19 cellular contexts compared by ENCODE assay signal in genomic region chr15:25727116-25727515, GRCh38.
DNase-seq lines count a peak whose midpoint lies in the region; ATAC-seq and TF ChIP-seq lines count a peak whose summit lies in the region.
"Had no signal": no experiment of that assay in that cellular context is flagged by ENCODE, and none has a peak within 500 bp of the region (broad histone marks: within the 10 kb centered on the region; RNA-seq: fewer than 3 reads in every experiment).

No MANE protein-coding gene starts in this region.

- DNase-seq in right atrium auricular region (ENCODE audit: low spot score): peak; percentile 7
- no peak for DNase-seq in Right ventricle myocardium superior
- DNase-seq in esophagus muscularis mucosa (ENCODE audit: extremely low spot score): peak; percentile 70
- DNase-seq in sigmoid colon: peak; percentile 54
- DNase-seq in vagina (ENCODE audit: extremely low spot score in 2 of 2): peak; percentile 34 to 55
- no peak for DNase-seq in CD4-positive, alpha-beta T cell
- DNase-seq in HuH-7 (ENCODE audit: low spot score): no peak
- DNase-seq: DMS79 treated with DMSO at 0.1 percent for 48 hours, H7, HFFc6, MV-4-11, NCI-H1417, NCI-H187 treated with DMSO at 0.1 percent for 48 hours, NCI-H226, NCI-H524 treated with DMSO at 0.1 percent for 48 hours, RPMI8226, SIG-M5 had no signal

- TF ChIP-seq CTCF in right atrium auricular region (IDR thresholded peaks at IDR 0.05): no peak
- TF ChIP-seq CTCF in esophagus muscularis mucosa (IDR thresholded peaks at IDR 0.05): no peak
- no peak for TF ChIP-seq CTCF in sigmoid colon (IDR thresholded peaks at IDR 0.05)
- TF ChIP-seq CTCF in vagina (IDR thresholded peaks at IDR 0.05): no peak
- no peak for TF ChIP-seq CTCF in CD4-positive, alpha-beta T cell (IDR thresholded peaks at IDR 0.05)

- H3K9me3 ChIP-seq in right atrium auricular region: no peaks in the 10 kb centered on the region
- H3K9me3 ChIP-seq in esophagus muscularis mucosa: no peaks in the 10 kb centered on the region
- no peaks in the 10 kb centered on the region for H3K9me3 ChIP-seq in sigmoid colon
- no peaks in the 10 kb centered on the region for H3K9me3 ChIP-seq in vagina
- no peaks in the 10 kb centered on the region for H3K9me3 ChIP-seq in CD4-positive, alpha-beta T cell (ENCODE audit: control insufficient read depth, low read length)

- CTCF ChIA-PET in CD4-positive, alpha-beta T cell (lab: Charles Lee): no interaction called here

- WGBS in esophagus muscularis mucosa: 95% methylated on average over 14 of the region's 15 CpGs
- WGBS in sigmoid colon, 2 donors: 94 to 95% methylated on average over 15 of the region's 15 CpGs

- ATAC-seq in Right ventricle myocardium superior (ENCODE audit: poor library complexity): no peak
- ATAC-seq in CD4-positive, alpha-beta T cell (ENCODE audit: poor library complexity): no peak

- H3K36me3 ChIP-seq in right atrium auricular region (no peaks in the 10 kb centered on the region), esophagus muscularis mucosa (peaks cover 0 to 45% (median 16%) of the 10 kb centered on the region in 4 donors), sigmoid colon (peaks cover 0 to 4% (median 0%) of the 10 kb centered on the region in 4 donors), vagina (no peaks in the 10 kb centered on the region)

- H3K27ac ChIP-seq in right atrium auricular region (no peak overlapping the region), esophagus muscularis mucosa (replicated peaks in 1 of 4) (no peak overlapping the region), sigmoid colon (no peak overlapping the region), vagina (no peak overlapping the region)
- no peak overlapping the region for H3K27ac ChIP-seq in CD4-positive, alpha-beta T cell (ENCODE audit: low read depth, low read length)
- H3K27ac ChIP-seq: KMS-11 had no signal

- TF ChIP-seq POLR2A in esophagus muscularis mucosa (IDR thresholded peaks at IDR 0.05; ENCODE audit: low read depth) (no peak), sigmoid colon (IDR thresholded peaks at IDR 0.05) (no peak), vagina (IDR thresholded peaks at IDR 0.05) (no peak)

- intact Hi-C loops in Right ventricle myocardium superior (cut with DNase I): no loop called here
- intact Hi-C loops in esophagus muscularis mucosa (cut with DNase I): no loop called here
- intact Hi-C loops in sigmoid colon (cut with DNase I): no loop called here
- intact Hi-C loops in vagina (cut with DNase I): no loop called here
- intact Hi-C loops in CD4-positive, alpha-beta T cell (cut with DNase I, micrococcal nuclease): loop anchor here in 1 of 2 experiments (10.0 kb wide), 1 partner anchor 348 kb away; no protein-coding TSS in a partner anchor

- TF ChIP-seq EP300 in esophagus muscularis mucosa (IDR thresholded peaks at IDR 0.05): no peak
- TF ChIP-seq EP300 in sigmoid colon (IDR thresholded peaks at IDR 0.05): no peak

- H3K4me3 ChIP-seq in right atrium auricular region: no peak overlapping the region
- H3K4me3 ChIP-seq in esophagus muscularis mucosa: no peak overlapping the region
- no peak overlapping the region for H3K4me3 ChIP-seq in sigmoid colon
- no peak overlapping the region for H3K4me3 ChIP-seq in vagina

- H3K4me1 Mint-ChIP-seq in CD4-positive, alpha-beta T cell (ENCODE audit: low read depth): no peaks in the 10 kb centered on the region
- H3K4me1 Mint-ChIP-seq: CD14-positive monocyte had no signal

- H3K27ac Mint-ChIP-seq in CD4-positive, alpha-beta T cell: no peak overlapping the region
- H3K27ac Mint-ChIP-seq: HFFc6 had no signal

- no peaks in the 10 kb centered on the region for H3K27me3 ChIP-seq in right atrium auricular region
- no peaks in the 10 kb centered on the region for H3K27me3 ChIP-seq in esophagus muscularis mucosa
- H3K27me3 ChIP-seq in sigmoid colon: no peaks in the 10 kb centered on the region
- H3K27me3 ChIP-seq in vagina: no peaks in the 10 kb centered on the region
- no peaks in the 10 kb centered on the region for H3K27me3 ChIP-seq in CD4-positive, alpha-beta T cell (ENCODE audit: control insufficient read depth, insufficient read depth, low read length)

- H3K27me3 Mint-ChIP-seq in CD4-positive, alpha-beta T cell: no peaks in the 10 kb centered on the region

- peaks cover 57% of the 10 kb centered on the region for H3K36me3 Mint-ChIP-seq in CD4-positive, alpha-beta T cell (ENCODE audit: low read depth)

- H3K4me1 ChIP-seq in right atrium auricular region (no peaks in the 10 kb centered on the region), esophagus muscularis mucosa (no peaks in the 10 kb centered on the region), sigmoid colon (no peaks in the 10 kb centered on the region), vagina (no peaks in the 10 kb centered on the region)

- POLR2A ChIA-PET in CD4-positive, alpha-beta T cell (lab: Charles Lee): no interaction called here

- no peaks in the 10 kb centered on the region for H3K9me3 Mint-ChIP-seq in CD4-positive, alpha-beta T cell
- H3K9me3 Mint-ChIP-seq: HFFc6 had no signal

- H3K4me3 Mint-ChIP-seq in CD4-positive, alpha-beta T cell: no peak overlapping the region
- H3K4me3 Mint-ChIP-seq: CD14-positive monocyte, HFFc6 had no signal

Comparison
In these comparisons a context has a peak if more than half of its experiments do, and no peak if none do; other contexts are left out.
1. DNase-seq: peak in right atrium auricular region (single experiment), esophagus muscularis mucosa (single experiment), sigmoid colon (single experiment) and vagina (2 of 2); none in Right ventricle myocardium superior (single experiment), CD4-positive, alpha-beta T cell (0 of 10) and HuH-7 (single experiment).